In genomic region chr7:45984386-45985295, GRCh38 we compare ENCODE assay signal across 1 cellular context.
TF ChIP-seq lines count a peak whose summit lies in the region.

No MANE protein-coding gene starts in this region.

TF ChIP-seq in WTC11, 78 proteins besides CTCF, POLR2A, EP300 and RAD21 (continued from another document):
- TF ChIP-seq ATF3 (CRISPR knock-in tag; conservative IDR thresholded peaks at IDR 0.05) (no peak), NFE2L1 (CRISPR knock-in tag; IDR thresholded peaks at IDR 0.05) (no peak), USF1 (CRISPR knock-in tag; IDR thresholded peaks at IDR 0.05) (no peak), ZNF396 (CRISPR knock-in tag; IDR thresholded peaks at IDR 0.05; ENCODE audit: borderline replicate concordance) (no peak), ZNF121 (CRISPR knock-in tag; IDR thresholded peaks at IDR 0.05) (no peak)
